ENCODE assay signal across 22 cellular contexts in the genomic region with DNA sequence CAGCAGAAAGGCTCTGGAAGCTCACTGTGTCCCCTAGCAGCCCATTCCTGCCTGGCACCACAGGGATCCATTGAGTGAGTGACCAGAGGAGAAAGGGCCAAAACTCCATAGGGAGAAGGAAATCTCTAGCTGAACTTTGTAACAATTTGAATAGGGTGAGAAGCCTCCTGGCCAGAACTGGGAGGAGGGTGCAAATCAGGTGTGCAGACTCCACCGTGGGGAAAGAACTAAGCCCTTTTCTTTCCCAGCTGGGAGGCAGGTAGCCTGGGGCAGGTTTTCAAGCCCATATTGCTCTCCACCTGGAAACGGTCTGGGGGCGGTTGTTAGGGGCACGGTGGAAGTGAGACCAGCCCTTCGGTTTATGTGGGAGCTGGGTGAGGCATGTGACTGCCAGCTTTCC.
"Had no signal": no experiment of that assay in that cellular context is flagged by ENCODE, and none has a peak within 500 bp of the region (broad histone marks: within the 10 kb centered on the region; RNA-seq: fewer than 3 reads in every experiment).

No MANE protein-coding gene starts in this region.

- H3K4me2 ChIP-seq: hepatocyte had no signal

- H3K4me3 ChIP-seq: colonic mucosa, esophagus muscularis mucosa, gastroesophageal sphincter, heart left ventricle, hepatocyte, left ventricle myocardium inferior, lower lobe of right lung, mucosa of descending colon had no signal

- H3K4me1 ChIP-seq: colonic mucosa, esophagus muscularis mucosa, foreskin keratinocyte, gastroesophageal sphincter, heart left ventricle, left ventricle myocardium inferior, lower lobe of right lung had no signal

- H3K27ac ChIP-seq: colonic mucosa, esophagus muscularis mucosa, foreskin keratinocyte, gastroesophageal sphincter, heart left ventricle, hepatocyte, left ventricle myocardium inferior, lower lobe of right lung had no signal

- H3K9me3 ChIP-seq: colonic mucosa, esophagus muscularis mucosa, gastroesophageal sphincter, heart left ventricle, left ventricle myocardium inferior, lower lobe of right lung, mucosa of descending colon had no signal

- H3K36me3 ChIP-seq: colonic mucosa, esophagus muscularis mucosa, gastroesophageal sphincter, heart left ventricle, left ventricle myocardium inferior, lower lobe of right lung had no signal

- FAIRE-seq: endothelial cell of umbilical vein, frontal cortex, kidney had no signal

- H3K79me2 ChIP-seq: hepatocyte had no signal

- H3K27me3 ChIP-seq: colonic mucosa, esophagus muscularis mucosa, foreskin keratinocyte, gastroesophageal sphincter, heart left ventricle, hepatocyte had no signal

- DNase-seq: colonic mucosa; cortex of kidney; effector CD8-positive, alpha-beta T cell; effector memory CD8-positive, alpha-beta T cell; foreskin keratinocyte; heart left ventricle; hypothalamus; immature natural killer cell; islet precursor cell; kidney; kidney glomerular epithelial cell; left colon; left ventricle myocardium inferior; lower lobe of right lung; mucosa of descending colon; naive B cell had no signal

- ATAC-seq: effector memory CD8-positive, alpha-beta T cell; foreskin keratinocyte; gastroesophageal sphincter; heart left ventricle; left colon; left lobe of liver; lower lobe of right lung; mucosa of descending colon had no signal

- H2AFZ ChIP-seq: hepatocyte had no signal
